In genomic region chr11:62444835-62445234, GRCh38 we compare ENCODE assay signal across 1 cellular context.
TF ChIP-seq lines count a peak whose summit lies in the region.

No MANE protein-coding gene starts in this region.

TF ChIP-seq in IMR-90, 13 proteins besides CTCF, POLR2A, EP300 and RAD21 (continued from another document):
- TF ChIP-seq MAZ (IDR thresholded peaks at IDR 0.05; ENCODE audit: borderline replicate concordance, low read depth, low read length): 0 out of 2 replicates have a peak, but pooled peaks have one; percentile 3
- TF ChIP-seq CHD1 (IDR thresholded peaks at IDR 0.05; ENCODE audit: low read depth, low read length): no peak
